8 cellular contexts compared by ENCODE assay signal in genomic region chr20:63495771-63496403, GRCh38. TPM values are rescaled to one million over a fixed set of nuclear protein-coding genes. Genes with fewer than 3 reads are reported as not detected.
DNase-seq lines count a peak whose midpoint lies in the region; ATAC-seq and TF ChIP-seq lines count a peak whose summit lies in the region.

No MANE protein-coding gene starts in this region.

- peaks cover 25% of the 10 kb centered on the region for H3K27me3 Mint-ChIP-seq in activated T-cell treated with anti-CD3 and anti-CD28 coated beads, Interleukin-2, amount 50 U/mL, for 24 hours
- H3K27me3 Mint-ChIP-seq in nephron (ENCODE audit: low read depth): peaks cover 61% of the 10 kb centered on the region
- peaks cover 56% of the 10 kb centered on the region for H3K27me3 Mint-ChIP-seq in stimulated activated naive CD8-positive, alpha-beta T cell treated with anti-CD3 and anti-CD28 coated beads, Interleukin-15, amount 100 ng/mL, for 72 hours

- TF ChIP-seq CTCF in nephron (IDR thresholded peaks at IDR 0.05; ENCODE audit: unreplicated experiment in 3 of 3): peak; percentile 91 to 98 (median 94)

- peak overlapping the region; percentile 41 for H3K4me3 Mint-ChIP-seq in activated T-cell treated with anti-CD3 and anti-CD28 coated beads, Interleukin-2, amount 50 U/mL, for 24 hours
- H3K4me3 Mint-ChIP-seq in nephron: peak overlapping the region; percentile 40 to 71 (median 62)
- H3K4me3 Mint-ChIP-seq in stimulated activated naive CD8-positive, alpha-beta T cell treated with anti-CD3 and anti-CD28 coated beads, Interleukin-15, amount 100 ng/mL, for 72 hours: peak overlapping the region; percentile 46 to 64

- H3K4me1 Mint-ChIP-seq in activated T-cell treated with anti-CD3 and anti-CD28 coated beads, Interleukin-2, amount 50 U/mL, for 24 hours (ENCODE audit: low read depth): peaks cover 5% of the 10 kb centered on the region
- no peaks in the 10 kb centered on the region for H3K4me1 Mint-ChIP-seq in nephron
- peaks cover 24% of the 10 kb centered on the region for H3K4me1 Mint-ChIP-seq in stimulated activated naive CD8-positive, alpha-beta T cell treated with anti-CD3 and anti-CD28 coated beads, Interleukin-15, amount 100 ng/mL, for 72 hours

- ATAC-seq in esophagus mucosa: peak; percentile 41
- peak; percentile 70 for ATAC-seq in stimulated activated naive CD8-positive, alpha-beta T cell treated with anti-CD3 and anti-CD28 coated beads, Interleukin-15, amount 100 ng/mL, for 72 hours
- ATAC-seq in GM21786 (IDR thresholded peaks at IDR 0.05; ENCODE audit: unreplicated experiment): no peak

- peak; percentile 72 for DNase-seq in DMS 273 (lab: John Stamatoyannopoulos, UW; ENCODE audit: unreplicated experiment)
- DNase-seq in DMS 273 treated with DMSO at 0.1 percent for 48 hours (lab: John Stamatoyannopoulos, UW): no peak
- DNase-seq in NOMO-1 treated with DMSO at 0.1 percent for 48 hours (lab: John Stamatoyannopoulos, UW; ENCODE audit: unreplicated experiment): peak; percentile 24
- peak; percentile 86 for DNase-seq in activated T-cell treated with anti-CD3 and anti-CD28 coated beads, Interleukin-2, amount 50 U/mL, for 24 hours
- DNase-seq in stimulated activated naive CD8-positive, alpha-beta T cell treated with anti-CD3 and anti-CD28 coated beads, Interleukin-15, amount 100 ng/mL, for 72 hours: peak; percentile 65 to 68

- H3K9me3 Mint-ChIP-seq in activated T-cell treated with anti-CD3 and anti-CD28 coated beads, Interleukin-2, amount 50 U/mL, for 24 hours: no peaks in the 10 kb centered on the region
- no peaks in the 10 kb centered on the region for H3K9me3 Mint-ChIP-seq in nephron
- peaks cover 11 to 13% of the 10 kb centered on the region in 2 donors for H3K9me3 Mint-ChIP-seq in stimulated activated naive CD8-positive, alpha-beta T cell treated with anti-CD3 and anti-CD28 coated beads, Interleukin-15, amount 100 ng/mL, for 72 hours

- H3K27ac Mint-ChIP-seq in activated T-cell treated with anti-CD3 and anti-CD28 coated beads, Interleukin-2, amount 50 U/mL, for 24 hours: no peak overlapping the region
- no peak overlapping the region for H3K27ac Mint-ChIP-seq in nephron
- no peak overlapping the region for H3K27ac Mint-ChIP-seq in stimulated activated naive CD8-positive, alpha-beta T cell treated with anti-CD3 and anti-CD28 coated beads, Interleukin-15, amount 100 ng/mL, for 72 hours

- no peaks in the 10 kb centered on the region for H3K36me3 Mint-ChIP-seq in activated T-cell treated with anti-CD3 and anti-CD28 coated beads, Interleukin-2, amount 50 U/mL, for 24 hours (ENCODE audit: low read depth)
- H3K36me3 Mint-ChIP-seq in nephron (ENCODE audit: low read depth): peaks cover 3% of the 10 kb centered on the region

RNA-seq across cellular contexts. Expression of gene EEF1A2, which starts 3.0 kb away (rescaled TPM):
- total RNA-seq in esophagus mucosa: 0.76 TPM

RNA-seq across cellular contexts. Expression of gene KCNQ2, which starts 23.4 kb away (rescaled TPM):
- total RNA-seq in esophagus mucosa: not detected

RNA-seq across cellular contexts. Expression of gene PPDPF, which starts 24.7 kb away (rescaled TPM):
- 459 TPM for total RNA-seq in esophagus mucosa

RNA-seq across cellular contexts. Expression of gene PTK6, which starts 41.3 kb away (rescaled TPM):
- total RNA-seq in esophagus mucosa: 92.7 TPM

RNA-seq across cellular contexts. Expression of gene SRMS, which starts 51.7 kb away (rescaled TPM):
- 0.44 TPM for total RNA-seq in esophagus mucosa
